In genomic region chr1:210223174-210223904, GRCh38 we compare ENCODE assay signal across 19 cellular contexts. TPM values are rescaled to one million over a fixed set of nuclear protein-coding genes. Genes with fewer than 3 reads are reported as not detected.
DNase-seq lines count a peak whose midpoint lies in the region; ATAC-seq and TF ChIP-seq lines count a peak whose summit lies in the region.
"Had no signal": no experiment of that assay in that cellular context is flagged by ENCODE, and none has a peak within 500 bp of the region (broad histone marks: within the 10 kb centered on the region; RNA-seq: fewer than 3 reads in every experiment).

No MANE protein-coding gene starts in this region.

- H3K9ac ChIP-seq in rectal smooth muscle tissue (ENCODE audit: low read length) = no peak overlapping the region

- no peaks in the 10 kb centered on the region for H3K36me3 ChIP-seq in rectal smooth muscle tissue (ENCODE audit: control insufficient read depth, insufficient read depth, low read length)
- no peaks in the 10 kb centered on the region for H3K36me3 ChIP-seq in esophagus squamous epithelium
- H3K36me3 ChIP-seq: left lung, prostate gland, vagina had no signal

- WGBS in esophagus squamous epithelium, 2 donors = 30 to 50% methylated on average over 5 of the region's 5 CpGs

- H3K27ac ChIP-seq in VCaP = peak overlapping the region; percentile 9; the same call in 1 of the 2 replicates
- H3K27ac ChIP-seq in rectal smooth muscle tissue (ENCODE audit: low read depth, low read length) = peak overlapping the region; percentile 18
- H3K27ac ChIP-seq in esophagus squamous epithelium = no peak overlapping the region
- H3K27ac ChIP-seq: vagina had no signal

- H3K4me3 ChIP-seq in rectal smooth muscle tissue (ENCODE audit: low read length) (peak overlapping the region; percentile 3), esophagus squamous epithelium (no peak overlapping the region)
- H3K4me3 ChIP-seq: left lung, prostate gland, vagina had no signal

- ATAC-seq in left colon = peak; percentile 87
- ATAC-seq: stimulated activated naive B cell treated with anti-CD40 and anti-IgM and Interleukin-4, amounts not matched to agents 10 μg/mL and 1 μg/mL and 100 μg/mL, for 72 hours had no signal

- TF ChIP-seq CTCF in VCaP (conservative IDR thresholded peaks at IDR 0.05) (no peak), esophagus squamous epithelium (IDR thresholded peaks at IDR 0.05) (no peak)

- H3K9me3 ChIP-seq in esophagus squamous epithelium = no peaks in the 10 kb centered on the region
- H3K9me3 ChIP-seq: left lung, prostate gland, vagina had no signal

- no peak for TF ChIP-seq POLR2A in esophagus squamous epithelium (IDR thresholded peaks at IDR 0.05)

- DNase-seq in AG20443 (ENCODE audit: low spot score) (peak; percentile 9), left colon (peak; percentile 39 to 55), C1 segment of cervical spinal cord (lab: John Stamatoyannopoulos, UW) (no peak), NCI-H1092 (lab: John Stamatoyannopoulos, UW) (no peak), NCI-H510A treated with DMSO at 0.1 percent for 48 hours (lab: John Stamatoyannopoulos, UW) (no peak), esophagus squamous epithelium (lab: John Stamatoyannopoulos, UW) (no peak)
- DNase-seq: activated CD4-positive, CD25-positive, alpha-beta regulatory T cell treated with anti-CD3 and anti-CD28 coated beads, Interleukin-2, amount 50 U/mL, for 72 hours; COR-L47; left lung; naive B cell; NCI-H187 treated with DMSO at 0.1 percent for 48 hours; NCI-H524 treated with DMSO at 0.1 percent for 48 hours; stimulated activated naive B cell treated with anti-CD40 and anti-IgM and Interleukin-4, amounts not matched to agents 10 μg/mL and 1 μg/mL and 100 μg/mL, for 72 hours; T-helper 9 cell had no signal

- H3K27me3 ChIP-seq in rectal smooth muscle tissue (ENCODE audit: control insufficient read depth, insufficient read depth, low read length) = no peaks in the 10 kb centered on the region
- H3K27me3 ChIP-seq in esophagus squamous epithelium = no peaks in the 10 kb centered on the region
- H3K27me3 ChIP-seq: vagina had no signal

- intact Hi-C loops in left colon (cut with DNase I, micrococcal nuclease) (no loop called here), esophagus squamous epithelium (cut with DNase I) (no loop called here)

- H3K4me1 ChIP-seq in rectal smooth muscle tissue (ENCODE audit: control insufficient read depth, insufficient read depth, low read length) (peaks cover 11% of the 10 kb centered on the region), esophagus squamous epithelium (peaks cover 0 to 11% (median 0%) of the 10 kb centered on the region in 3 donors)
- H3K4me1 ChIP-seq: prostate gland had no signal

RNA-seq across cellular contexts. Expression of gene SERTAD4, which starts 9.3 kb away (rescaled TPM):
- total RNA-seq in left colon (1 to 10 TPM; 5.2 to 5.9 TPM), esophagus squamous epithelium (10 to 100 TPM in 2 of 4 donors, 1 to 10 TPM in 2; 6.9 to 16.8 (median 11.5) TPM)
- total RNA-seq: activated T-helper 2 cell treated with anti-CD3 and anti-CD28 coated beads, Interferon-gamma antibody, Interleukin-2, Interleukin-4, amounts not matched to agents 10 μg/mL and 5 μg/mL and 100 μg/mL, durations not matched to agents 14 hours and 24 hours and 36 hours had no signal

Comparison
In these comparisons a context has a peak if more than half of its experiments do, and no peak if none do; other contexts are left out.
1. DNase-seq: peak in AG20443 (single experiment) and left colon (2 of 2); none in C1 segment of cervical spinal cord (0 of 14), NCI-H1092 (single experiment), NCI-H510A treated with DMSO at 0.1 percent for 48 hours (single experiment) and esophagus squamous epithelium (single experiment).
2. H3K27ac ChIP-seq: peak in VCaP (single experiment) and rectal smooth muscle tissue (single experiment); none in esophagus squamous epithelium (0 of 4).